ENCODE assay signal across 1 cellular context in the genomic region with DNA sequence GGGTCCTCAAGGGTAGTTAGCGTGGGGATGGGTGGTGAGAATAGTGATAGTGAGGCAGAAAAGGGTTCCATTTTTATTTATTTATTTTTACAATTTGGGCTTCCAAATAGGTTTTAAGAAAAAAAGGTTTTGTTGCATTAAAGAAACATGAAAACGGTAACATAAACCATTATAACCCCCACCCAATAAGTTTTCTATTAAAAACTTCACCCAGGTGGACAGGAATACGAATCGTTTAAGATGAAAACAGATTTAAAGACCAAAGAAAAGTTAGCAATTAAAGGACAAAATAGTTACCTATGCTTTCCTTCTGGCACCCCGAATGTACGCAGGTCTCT.
A peak's percentile ranks its signal among the peaks of the same experiment; 100 is the strongest.
TF ChIP-seq lines count a peak whose summit lies in the region.

No MANE protein-coding gene starts in this region.

TF ChIP-seq in HepG2, 621 proteins besides CTCF, POLR2A, EP300 and RAD21 (continued from another document):
- TF ChIP-seq GPN1 (CRISPR knock-in tag; IDR thresholded peaks at IDR 0.05; ENCODE audit: borderline replicate concordance) (no peak), GATA4 (IDR thresholded peaks at IDR 0.05; ENCODE audit: borderline replicate concordance, low read depth) (no peak), RFX3 (CRISPR knock-in tag; IDR thresholded peaks at IDR 0.05) (no peak), RBM22 (optimal IDR thresholded peaks at IDR 0.05; ENCODE audit: low read length) (no peak), ZNF816 (CRISPR knock-in tag; IDR thresholded peaks at IDR 0.05; ENCODE audit: borderline replicate concordance) (0 out of 2 replicates have a peak, but pooled peaks have one; percentile 14), ZIK1 (CRISPR knock-in tag; IDR thresholded peaks at IDR 0.05; ENCODE audit: borderline replicate concordance, low read depth) (no peak)
- TF ChIP-seq, protein P1, sequence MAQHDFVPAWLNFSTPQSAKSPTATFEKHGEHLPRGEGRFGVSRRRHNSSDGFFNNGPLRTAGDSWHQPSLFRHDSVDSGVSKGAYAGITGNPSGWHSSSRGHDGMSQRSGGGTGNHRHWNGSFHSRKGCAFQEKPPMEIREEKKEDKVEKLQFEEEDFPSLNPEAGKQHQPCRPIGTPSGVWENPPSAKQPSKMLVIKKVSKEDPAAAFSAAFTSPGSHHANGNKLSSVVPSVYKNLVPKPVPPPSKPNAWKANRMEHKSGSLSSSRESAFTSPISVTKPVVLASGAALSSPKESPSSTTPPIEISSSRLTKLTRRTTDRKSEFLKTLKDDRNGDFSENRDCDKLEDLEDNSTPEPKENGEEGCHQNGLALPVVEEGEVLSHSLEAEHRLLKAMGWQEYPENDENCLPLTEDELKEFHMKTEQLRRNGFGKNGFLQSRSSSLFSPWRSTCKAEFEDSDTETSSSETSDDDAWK (CRISPR knock-in tag; IDR thresholded peaks at IDR 0.05), result no peak
- TF ChIP-seq, protein P2, sequence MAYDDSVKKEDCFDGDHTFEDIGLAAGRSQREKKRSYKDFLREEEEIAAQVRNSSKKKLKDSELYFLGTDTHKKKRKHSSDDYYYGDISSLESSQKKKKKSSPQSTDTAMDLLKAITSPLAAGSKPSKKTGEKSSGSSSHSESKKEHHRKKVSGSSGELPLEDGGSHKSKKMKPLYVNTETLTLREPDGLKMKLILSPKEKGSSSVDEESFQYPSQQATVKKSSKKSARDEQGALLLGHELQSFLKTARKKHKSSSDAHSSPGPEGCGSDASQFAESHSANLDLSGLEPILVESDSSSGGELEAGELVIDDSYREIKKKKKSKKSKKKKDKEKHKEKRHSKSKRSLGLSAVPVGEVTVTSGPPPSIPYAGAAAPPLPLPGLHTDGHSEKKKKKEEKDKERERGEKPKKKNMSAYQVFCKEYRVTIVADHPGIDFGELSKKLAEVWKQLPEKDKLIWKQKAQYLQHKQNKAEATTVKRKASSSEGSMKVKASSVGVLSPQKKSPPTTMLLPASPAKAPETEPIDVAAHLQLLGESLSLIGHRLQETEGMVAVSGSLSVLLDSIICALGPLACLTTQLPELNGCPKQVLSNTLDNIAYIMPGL (CRISPR knock-in tag; IDR thresholded peaks at IDR 0.05; ENCODE audit: borderline replicate concordance in 1 of 2, low read depth in 1 of 2), result no peak
- TF ChIP-seq, protein P3, sequence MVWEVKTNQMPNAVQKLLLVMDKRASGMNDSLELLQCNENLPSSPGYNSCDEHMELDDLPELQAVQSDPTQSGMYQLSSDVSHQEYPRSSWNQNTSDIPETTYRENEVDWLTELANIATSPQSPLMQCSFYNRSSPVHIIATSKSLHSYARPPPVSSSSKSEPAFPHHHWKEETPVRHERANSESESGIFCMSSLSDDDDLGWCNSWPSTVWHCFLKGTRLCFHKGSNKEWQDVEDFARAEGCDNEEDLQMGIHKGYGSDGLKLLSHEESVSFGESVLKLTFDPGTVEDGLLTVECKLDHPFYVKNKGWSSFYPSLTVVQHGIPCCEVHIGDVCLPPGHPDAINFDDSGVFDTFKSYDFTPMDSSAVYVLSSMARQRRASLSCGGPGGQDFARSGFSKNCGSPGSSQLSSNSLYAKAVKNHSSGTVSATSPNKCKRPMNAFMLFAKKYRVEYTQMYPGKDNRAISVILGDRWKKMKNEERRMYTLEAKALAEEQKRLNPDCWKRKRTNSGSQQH (CRISPR knock-in tag; IDR thresholded peaks at IDR 0.05; ENCODE audit: low read depth), result no peak
- TF ChIP-seq, protein P4, sequence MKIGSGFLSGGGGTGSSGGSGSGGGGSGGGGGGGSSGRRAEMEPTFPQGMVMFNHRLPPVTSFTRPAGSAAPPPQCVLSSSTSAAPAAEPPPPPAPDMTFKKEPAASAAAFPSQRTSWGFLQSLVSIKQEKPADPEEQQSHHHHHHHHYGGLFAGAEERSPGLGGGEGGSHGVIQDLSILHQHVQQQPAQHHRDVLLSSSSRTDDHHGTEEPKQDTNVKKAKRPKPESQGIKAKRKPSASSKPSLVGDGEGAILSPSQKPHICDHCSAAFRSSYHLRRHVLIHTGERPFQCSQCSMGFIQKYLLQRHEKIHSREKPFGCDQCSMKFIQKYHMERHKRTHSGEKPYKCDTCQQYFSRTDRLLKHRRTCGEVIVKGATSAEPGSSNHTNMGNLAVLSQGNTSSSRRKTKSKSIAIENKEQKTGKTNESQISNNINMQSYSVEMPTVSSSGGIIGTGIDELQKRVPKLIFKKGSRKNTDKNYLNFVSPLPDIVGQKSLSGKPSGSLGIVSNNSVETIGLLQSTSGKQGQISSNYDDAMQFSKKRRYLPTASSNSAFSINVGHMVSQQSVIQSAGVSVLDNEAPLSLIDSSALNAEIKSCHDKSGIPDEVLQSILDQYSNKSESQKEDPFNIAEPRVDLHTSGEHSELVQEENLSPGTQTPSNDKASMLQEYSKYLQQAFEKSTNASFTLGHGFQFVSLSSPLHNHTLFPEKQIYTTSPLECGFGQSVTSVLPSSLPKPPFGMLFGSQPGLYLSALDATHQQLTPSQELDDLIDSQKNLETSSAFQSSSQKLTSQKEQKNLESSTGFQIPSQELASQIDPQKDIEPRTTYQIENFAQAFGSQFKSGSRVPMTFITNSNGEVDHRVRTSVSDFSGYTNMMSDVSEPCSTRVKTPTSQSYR (CRISPR knock-in tag; IDR thresholded peaks at IDR 0.05; ENCODE audit: borderline replicate concordance), result no peak
